8 cellular contexts compared by ENCODE assay signal in the genomic region with DNA sequence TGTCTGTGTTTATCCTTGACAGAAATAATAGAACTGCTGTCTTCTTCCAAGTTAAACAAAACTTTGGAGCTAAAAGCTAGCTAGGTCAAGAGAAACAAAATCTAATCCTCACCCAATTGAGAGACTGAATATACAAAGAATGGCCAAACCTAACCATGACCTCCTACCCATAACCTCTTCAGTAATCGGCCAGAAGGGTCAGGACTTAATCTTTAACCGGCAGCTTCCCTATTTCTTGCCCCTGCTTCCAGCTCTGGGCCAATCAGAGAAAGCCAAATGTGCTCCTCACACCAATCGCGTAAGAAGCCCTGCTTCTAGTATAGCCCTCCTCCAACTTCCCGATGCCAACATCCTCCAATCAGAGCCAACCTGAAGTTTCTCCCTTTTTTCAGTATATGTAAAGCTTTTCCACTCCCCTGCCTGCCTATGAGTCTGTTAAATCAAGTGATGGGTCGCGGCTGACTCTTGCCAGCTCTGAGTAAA. TPM values are rescaled to one million over a fixed set of nuclear protein-coding genes. Genes with fewer than 3 reads are reported as not detected.
A peak's percentile ranks its signal among the peaks of the same experiment; 100 is the strongest.
DNase-seq lines count a peak whose midpoint lies in the region; ATAC-seq and TF ChIP-seq lines count a peak whose summit lies in the region.

No MANE protein-coding gene starts in this region.

- peak overlapping the region; percentile 76 to 98 (median 96) for H3K4me3 ChIP-seq in BLaER1 treated with 17β-estradiol and CSF1 and Interleukin-3, amounts not matched to agents 10 nM and 100 nM
- H3K4me3 ChIP-seq in foreskin fibroblast (ENCODE audit: low read depth in 1 of 2, low read length in 2 of 2) (peak overlapping the region; percentile 94 to 97), stomach (peak overlapping the region; percentile 75 to 85 (median 80))

- CTCF ChIA-PET in RWPE1 (lab: Yijun Ruan, JAX), result interaction anchor here (0.6 to 3.0 kb wide), 3 partner anchors 10 to 135 kb away, joined by 3 to 14 read pairs (median 9); no protein-coding TSS in a partner anchor

- intact Hi-C loops in stomach (cut with DNase I; ENCODE audit: low total_unique reads), result loop anchor here (10.0 kb wide), 1 partner anchor 98 kb away; no protein-coding TSS in a partner anchor

- H3K36me3 Mint-ChIP-seq in nephron progenitor cell (ENCODE audit: low read depth), result peaks cover 6% of the 10 kb centered on the region

- H4K20me1 ChIP-seq in BLaER1 treated with 17β-estradiol and CSF1 and Interleukin-3, amounts not matched to agents 10 nM and 100 nM, result peaks cover 22 to 27% (median 25%) of the 10 kb centered on the region in 11 experiments

- peak overlapping the region; percentile 81 to 95 (median 88) for H3K4me2 ChIP-seq in BLaER1 treated with 17β-estradiol and CSF1 and Interleukin-3, amounts not matched to agents 10 nM and 100 nM

- no peak for TF ChIP-seq EP300 in stomach (IDR thresholded peaks at IDR 0.05)

- H3K4me1 Mint-ChIP-seq in nephron progenitor cell, result peaks cover 39% of the 10 kb centered on the region

- peak; percentile 49 for ATAC-seq in HG03442 (IDR thresholded peaks at IDR 0.05; ENCODE audit: unreplicated experiment)

- H3K27me3 ChIP-seq in BLaER1 treated with 17β-estradiol and CSF1 and Interleukin-3, amounts not matched to agents 10 nM and 100 nM, result no peaks in the 10 kb centered on the region
- no peaks in the 10 kb centered on the region for H3K27me3 ChIP-seq in stomach

- H3K36me3 ChIP-seq in BLaER1 treated with 17β-estradiol and CSF1 and Interleukin-3, amounts not matched to agents 10 nM and 100 nM, result peaks cover 0 to 16% (median 11%) of the 10 kb centered on the region in 11 experiments; a peak in 14 of 22 replicates
- no peaks in the 10 kb centered on the region for H3K36me3 ChIP-seq in stomach

- no peak for TF ChIP-seq POLR2A in stomach (IDR thresholded peaks at IDR 0.05)

- H3K9ac ChIP-seq in BLaER1 treated with 17β-estradiol and CSF1 and Interleukin-3, amounts not matched to agents 10 nM and 100 nM, result peak overlapping the region; percentile 94 to 100 (median 99)

- H3K27me3 Mint-ChIP-seq in nephron progenitor cell (ENCODE audit: low read depth, poor library complexity), result no peaks in the 10 kb centered on the region

- 1 to 5% (median 2%) methylated on average over 7 of the region's 7 CpGs for WGBS in stomach, 5 donors

- DNase-seq in GM19238 (ENCODE audit: insufficient read length, low spot score) (peak; percentile 76), RWPE1 (ENCODE audit: low spot score) (peak; percentile 90), foreskin fibroblast (peak; percentile 85 to 93), nephron progenitor cell (peak; percentile 54), stomach (peak; percentile 68)
- DNase-seq in activated gamma-delta T cell treated with anti-CD3 and anti-CD28 coated beads, Interleukin-2, amount 50 U/mL, for 16 hours (ENCODE audit: low read depth), result peak; percentile 42

- H3K9me3 Mint-ChIP-seq in nephron progenitor cell, result no peaks in the 10 kb centered on the region

- H3K27ac Mint-ChIP-seq in nephron progenitor cell, result peak overlapping the region; percentile 99

- H3K27ac ChIP-seq in BLaER1 treated with 17β-estradiol and CSF1 and Interleukin-3, amounts not matched to agents 10 nM and 100 nM, result peak overlapping the region; percentile 97 to 100 (median 99)
- H3K27ac ChIP-seq in RWPE1 (peak overlapping the region; percentile 93), stomach (peak overlapping the region; percentile 59 to 99 (median 99))

- H3K9me3 ChIP-seq in BLaER1 treated with 17β-estradiol and CSF1 and Interleukin-3, amounts not matched to agents 10 nM and 100 nM (replicated peaks in 1 of 11), result no peaks in the 10 kb centered on the region
- no peaks in the 10 kb centered on the region for H3K9me3 ChIP-seq in stomach

- TF ChIP-seq CTCF in RWPE1 (conservative IDR thresholded peaks at IDR 0.05; ENCODE audit: low read depth) (no peak), foreskin fibroblast (IDR thresholded peaks at IDR 0.05; ENCODE audit: low read depth, low read length) (no peak), nephron progenitor cell (IDR thresholded peaks at IDR 0.05) (no peak), stomach (IDR thresholded peaks at IDR 0.05) (no peak)

- H3K4me1 ChIP-seq in BLaER1 treated with 17β-estradiol and CSF1 and Interleukin-3, amounts not matched to agents 10 nM and 100 nM, result peaks cover 29 to 39% (median 33%) of the 10 kb centered on the region in 10 experiments
- peaks cover 16 to 41% (median 28%) of the 10 kb centered on the region in 4 donors for H3K4me1 ChIP-seq in stomach

- POLR2A ChIA-PET in RWPE1 (lab: Yijun Ruan, JAX; ENCODE audit: low non-redundant PET), result interaction anchor here (0.6 to 1.3 kb wide), 3 partner anchors 37 to 105 kb away, joined by 3 to 5 read pairs (median 4); no protein-coding TSS in a partner anchor

- H3K4me3 Mint-ChIP-seq in nephron progenitor cell, result peak overlapping the region; percentile 97

RNA-seq across cellular contexts. Expression of gene DDX6, which starts 1.7 kb away (rescaled TPM):
- total RNA-seq in stomach, result 100 to 1,000 TPM in 2 of 5 donors, 10 to 100 TPM in 3; 21.6 to 203 (median 99.3) TPM
- polyA plus RNA-seq in stomach, result 10 to 100 TPM; 17.1 to 21.2 (median 18.4) TPM

Comparison
In these comparisons a context has a peak if more than half of its experiments do, and no peak if none do; other contexts are left out.
1. Peak in every context shown above with its lines: DNase-seq, ATAC-seq, H3K4me3 ChIP-seq and H3K27ac ChIP-seq.